Comparison of ENCODE assay signal across 8 cellular contexts in the genomic region with DNA sequence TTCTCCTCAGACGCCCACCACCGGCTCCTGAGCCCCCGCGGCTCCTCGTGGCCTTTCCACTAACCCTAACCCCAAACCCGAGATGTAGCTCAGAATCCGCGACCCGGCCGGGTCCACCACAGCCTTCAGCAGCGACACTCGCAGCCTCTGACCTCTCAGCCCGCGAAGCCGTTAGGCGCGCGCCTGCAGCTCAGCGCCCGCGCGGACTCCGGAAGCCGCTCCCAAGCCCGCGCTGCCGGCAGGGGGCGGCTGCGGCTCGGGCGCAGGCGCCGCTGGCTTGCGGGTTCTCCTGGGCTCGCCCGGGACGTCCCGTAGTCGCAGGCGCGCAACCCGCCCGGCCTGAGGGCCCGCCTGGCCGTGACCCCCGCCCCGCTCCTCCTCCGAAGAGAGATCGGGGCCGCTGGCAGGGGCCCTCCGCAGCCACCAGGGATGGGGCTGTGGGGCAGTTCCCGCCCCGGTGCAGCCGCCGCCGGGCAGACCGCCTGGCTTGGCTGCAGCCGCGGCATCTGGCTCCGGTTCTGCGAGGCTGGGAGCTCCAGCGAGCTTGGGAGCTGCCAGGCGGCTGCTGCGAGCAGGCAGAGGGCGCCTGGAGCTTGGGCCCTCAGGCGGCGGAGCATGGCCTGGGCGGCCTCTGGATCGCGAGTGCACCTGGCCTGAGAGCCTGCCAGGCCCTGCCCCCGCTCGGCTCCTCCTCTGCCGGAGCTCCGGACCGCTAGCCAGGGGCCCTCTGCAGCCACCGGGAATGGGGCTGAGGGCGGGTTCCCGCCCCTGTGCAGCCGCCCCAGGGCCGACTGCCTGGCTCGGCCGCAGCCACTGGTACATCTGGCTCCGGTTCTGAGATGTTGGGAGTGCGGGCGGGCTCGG.
DNase-seq lines count a peak whose midpoint lies in the region; TF ChIP-seq lines count a peak whose summit lies in the region.

No MANE protein-coding gene starts in this region.

- H3K27ac ChIP-seq in GM23248 (no peak overlapping the region), VCaP (no peak overlapping the region), mammary epithelial cell (ENCODE audit: insufficient read depth, low read depth, low read length) (no peak overlapping the region)

- dilution Hi-C loops in mammary epithelial cell (cut with HindIII; ENCODE audit: low sequenced_read_pairs), result no loop called here

- no peaks in the 10 kb centered on the region for H3K4me1 ChIP-seq in GM23248 (ENCODE audit: insufficient read depth)
- H3K4me1 ChIP-seq in mammary epithelial cell (ENCODE audit: insufficient read depth, low read length), result peaks cover 17% of the 10 kb centered on the region

- no peak overlapping the region for H3K9ac ChIP-seq in GM23248
- H3K9ac ChIP-seq in mammary epithelial cell (ENCODE audit: insufficient read depth, low read length), result no peak overlapping the region

- peak; percentile 52 for DNase-seq in DMS53 treated with DMSO at 0.1 percent for 48 hours (lab: John Stamatoyannopoulos, UW; ENCODE audit: unreplicated experiment)
- DNase-seq in GM23248, result peak; percentile 88
- peak; percentile 15 for DNase-seq in NCI-H1092 (lab: John Stamatoyannopoulos, UW)
- peak; percentile 70 for DNase-seq in mammary epithelial cell
- peak; percentile 65 for DNase-seq in iris pigment epithelial cell (ENCODE audit: low read depth)
- DNase-seq in stimulated activated CD4-positive, alpha-beta T cell treated with anti-CD3 and anti-CD28 coated beads, Interleukin-12 subunit alpha, Interleukin-12 subunit beta, amount 100 ng/mL, for 4 hours, result peak; percentile 71
- no peak for DNase-seq in G401 (ENCODE audit: low spot score)

- H3K79me2 ChIP-seq in GM23248 (ENCODE audit: insufficient read depth) (no peaks in the 10 kb centered on the region), mammary epithelial cell (ENCODE audit: insufficient read depth, low read length) (no peaks in the 10 kb centered on the region)

- TF ChIP-seq CTCF in VCaP (conservative IDR thresholded peaks at IDR 0.05) (peak; percentile 86), mammary epithelial cell (conservative IDR thresholded peaks at IDR 0.05 in 1 of 2, IDR thresholded peaks at IDR 0.05 in 1 of 2; ENCODE audit: extremely low read depth in 1 of 2, insufficient read depth in 1 of 2, low read depth in 1 of 2, low read length in 2 of 2) (peak; percentile 34 to 59)

- H3K4me2 ChIP-seq in GM23248 (ENCODE audit: unreplicated experiment) (peak overlapping the region; percentile 69), mammary epithelial cell (ENCODE audit: insufficient read depth, low read depth, low read length) (peak overlapping the region; percentile 93)

- H3K4me3 ChIP-seq in GM23248 (peak overlapping the region; percentile 58), mammary epithelial cell (replicated peaks in 1 of 3; ENCODE audit: insufficient read depth in 1 of 3, low read depth in 2 of 3, low read length in 3 of 3) (peak overlapping the region; percentile 20 to 49 (median 39))

- in situ Hi-C loops in GM23248 (cut with MboI) (no loop called here), mammary epithelial cell (cut with MboI; ENCODE audit: low sequenced_read_pairs in 2 of 2) (no loop called here), G401 (cut with HindIII; ENCODE audit: low sequenced_read_pairs) (no loop called here)

- H2AFZ ChIP-seq in GM23248 (peak overlapping the region; percentile 74), mammary epithelial cell (ENCODE audit: low read depth, low read length) (peak overlapping the region; percentile 78)

- no peaks in the 10 kb centered on the region for H4K20me1 ChIP-seq in GM23248 (ENCODE audit: insufficient read depth)
- H4K20me1 ChIP-seq in mammary epithelial cell (ENCODE audit: insufficient read depth, low read length), result peaks cover 4% of the 10 kb centered on the region

- no TSS peak for BruUV-seq in mammary epithelial cell (replicated peaks; lab: Mats Ljungman, UMichigan)

- H3K36me3 ChIP-seq in GM23248 (ENCODE audit: low read depth), result no peaks in the 10 kb centered on the region
- no peaks in the 10 kb centered on the region for H3K36me3 ChIP-seq in mammary epithelial cell (ENCODE audit: insufficient read depth, low read length)

- WGBS in GM23248 (ENCODE audit: low coverage in 1 of 2, low lambda C conversion rate in 2 of 2, missing lambda C conversion rate in 2 of 2), 2 experiments, result 3 to 4% methylated on average over 65 to 79 of the region's 86 CpGs
- 3% methylated on average over 8 of the region's 86 CpGs for WGBS in mammary epithelial cell (ENCODE audit: low coverage, missing lambda C conversion rate)

- peaks cover 80% of the 10 kb centered on the region for H3K27me3 ChIP-seq in GM23248 (replicated peaks; ENCODE audit: insufficient read depth)
- peaks cover 12% of the 10 kb centered on the region for H3K27me3 ChIP-seq in mammary epithelial cell (ENCODE audit: insufficient read depth, low read length)

- H3K9me3 ChIP-seq in GM23248 (ENCODE audit: low read depth), result no peaks in the 10 kb centered on the region
- H3K9me3 ChIP-seq in mammary epithelial cell (replicated peaks; ENCODE audit: insufficient read depth, low read length), result no peaks in the 10 kb centered on the region

- intact Hi-C loops in mammary epithelial cell (cut with micrococcal nuclease), result loop anchor here (2.0 kb wide), 1 partner anchor 174 kb away; no protein-coding TSS in a partner anchor

- H3K9me2 ChIP-seq in GM23248 (ENCODE audit: insufficient read depth), result no peaks in the 10 kb centered on the region

- CTCF ChIA-PET in mammary epithelial cell (lab: Charles Lee; ENCODE audit: low non-redundant PET), result interaction anchor here (0.6 to 0.7 kb wide), 3 partner anchors 9 to 84 kb away, joined by 3 to 4 read pairs (median 4); no protein-coding TSS in a partner anchor

- H3F3A ChIP-seq in GM23248 (ENCODE audit: insufficient read depth), result no peaks in the 10 kb centered on the region
